Comparison of ENCODE assay signal across 22 cellular contexts in the genomic region with DNA sequence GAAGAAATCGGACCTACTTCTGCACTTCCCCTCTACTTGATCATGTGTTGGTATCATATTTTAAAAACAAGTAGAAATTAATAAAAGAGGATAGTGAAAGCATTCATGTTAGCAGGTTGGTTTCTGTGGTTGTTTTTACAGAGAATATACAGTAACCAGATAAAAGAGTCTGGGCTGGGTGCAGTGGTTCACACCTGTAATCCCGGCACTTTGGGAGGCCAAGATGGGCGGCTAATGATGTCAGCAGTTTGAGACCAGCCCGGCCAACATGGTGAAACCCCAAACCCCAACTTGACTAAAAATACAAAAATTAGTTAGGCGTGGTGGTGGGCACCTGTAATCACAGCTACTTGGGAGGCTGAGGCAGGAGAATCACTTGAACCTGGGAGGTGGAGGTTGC. TPM values are rescaled to one million over a fixed set of nuclear protein-coding genes. Genes with fewer than 3 reads are reported as not detected.
DNase-seq lines count a peak whose midpoint lies in the region; ATAC-seq and TF ChIP-seq lines count a peak whose summit lies in the region.
"Had no signal": no experiment of that assay in that cellular context is flagged by ENCODE, and none has a peak within 500 bp of the region (broad histone marks: within the 10 kb centered on the region; RNA-seq: fewer than 3 reads in every experiment).

No MANE protein-coding gene starts in this region.

- H3K27ac Mint-ChIP-seq in activated CD8-positive, alpha-beta T cell treated with anti-CD3 and anti-CD28 coated beads, Interleukin-2, amount 10 ng/mL, durations not matched to agents 7 days and 5 days, result no peak overlapping the region
- peak overlapping the region in 1 of 9 donors; percentile 62 for H3K27ac Mint-ChIP-seq in naive thymus-derived CD4-positive, alpha-beta T cell
- H3K27ac Mint-ChIP-seq: brain had no signal

- TF ChIP-seq POLR2A in gastroesophageal sphincter (IDR thresholded peaks at IDR 0.05), result no peak

- H3K9me3 ChIP-seq in naive thymus-derived CD4-positive, alpha-beta T cell (ENCODE audit: control insufficient read depth in 2 of 3, low read length in 3 of 3), result no peaks in the 10 kb centered on the region
- no peaks in the 10 kb centered on the region for H3K9me3 ChIP-seq in gastroesophageal sphincter
- H3K9me3 ChIP-seq: colonic mucosa, pancreas had no signal

- H3K27ac ChIP-seq in naive thymus-derived CD4-positive, alpha-beta T cell (ENCODE audit: low read depth, low read length), result no peak overlapping the region
- H3K27ac ChIP-seq in gastroesophageal sphincter, result no peak overlapping the region
- H3K27ac ChIP-seq: colonic mucosa, pancreas had no signal

- no peak overlapping the region for H3K4me3 Mint-ChIP-seq in activated CD8-positive, alpha-beta T cell treated with anti-CD3 and anti-CD28 coated beads, Interleukin-2, amount 10 ng/mL, durations not matched to agents 7 days and 5 days
- H3K4me3 Mint-ChIP-seq in naive thymus-derived CD4-positive, alpha-beta T cell, result peak overlapping the region in 5 of 10 donors; percentile 3 to 28 (median 11)
- H3K4me3 Mint-ChIP-seq: brain, naive B cell had no signal

- POLR2A ChIA-PET in activated CD8-positive, alpha-beta T cell treated with anti-CD3 and anti-CD28 coated beads, Interleukin-2, amount 10 ng/mL, durations not matched to agents 7 days and 5 days (lab: Charles Lee), result no interaction called here
- POLR2A ChIA-PET in naive thymus-derived CD4-positive, alpha-beta T cell (lab: Charles Lee), result no interaction called here

- WGBS in gastroesophageal sphincter (ENCODE audit: low coverage in 1 of 2), 2 donors, result 88 to 100% methylated on average over 1 to 5 of the region's 5 CpGs

- H3K4me1 ChIP-seq in naive thymus-derived CD4-positive, alpha-beta T cell (ENCODE audit: control insufficient read depth in 2 of 2, insufficient read depth in 2 of 2, low read length in 2 of 2), result peaks cover 0 to 12% of the 10 kb centered on the region in 2 donors
- peaks cover 0 to 7% (median 0%) of the 10 kb centered on the region in 3 donors for H3K4me1 ChIP-seq in gastroesophageal sphincter
- H3K4me1 ChIP-seq: colonic mucosa had no signal

- intact Hi-C loops in naive thymus-derived CD4-positive, alpha-beta T cell (cut with micrococcal nuclease), result loop anchor here in 1 of 2 donors (10.0 kb wide), 1 partner anchor 1296 kb away; no protein-coding TSS in a partner anchor
- intact Hi-C loops in posterior cingulate gyrus (cut with DNase I), result no loop called here

- H3K36me3 Mint-ChIP-seq in activated CD8-positive, alpha-beta T cell treated with anti-CD3 and anti-CD28 coated beads, Interleukin-2, amount 10 ng/mL, durations not matched to agents 7 days and 5 days (ENCODE audit: low read depth), result no peaks in the 10 kb centered on the region
- peaks cover 0 to 16% (median 6%) of the 10 kb centered on the region in 5 donors for H3K36me3 Mint-ChIP-seq in naive thymus-derived CD4-positive, alpha-beta T cell
- H3K36me3 Mint-ChIP-seq: naive B cell had no signal

- H3K4me3 ChIP-seq in GM12865 (ENCODE audit: low read depth, low read length) (no peak overlapping the region), gastroesophageal sphincter (no peak overlapping the region)
- H3K4me3 ChIP-seq in naive thymus-derived CD4-positive, alpha-beta T cell (ENCODE audit: low read length), result no peak overlapping the region
- H3K4me3 ChIP-seq: colonic mucosa, pancreas had no signal

- ATAC-seq in activated CD8-positive, alpha-beta T cell treated with anti-CD3 and anti-CD28 coated beads, Interleukin-2, amount 10 ng/mL, durations not matched to agents 7 days and 5 days, result peak; percentile 65
- peak; percentile 68 for ATAC-seq in naive thymus-derived CD4-positive, alpha-beta T cell
- ATAC-seq in gastroesophageal sphincter, result no peak
- ATAC-seq: pancreas, PC-3, sciatic nerve had no signal

- no peaks in the 10 kb centered on the region for H3K27me3 ChIP-seq in naive thymus-derived CD4-positive, alpha-beta T cell (ENCODE audit: control insufficient read depth in 2 of 2, insufficient read depth in 2 of 2, low read length in 2 of 2)
- no peaks in the 10 kb centered on the region for H3K27me3 ChIP-seq in gastroesophageal sphincter
- H3K27me3 ChIP-seq: colonic mucosa, pancreas had no signal

- TF ChIP-seq EP300 in gastroesophageal sphincter (IDR thresholded peaks at IDR 0.05), result no peak

- peaks cover 59% of the 10 kb centered on the region for H3K27me3 Mint-ChIP-seq in activated CD8-positive, alpha-beta T cell treated with anti-CD3 and anti-CD28 coated beads, Interleukin-2, amount 10 ng/mL, durations not matched to agents 7 days and 5 days (ENCODE audit: low read depth)
- peaks cover 0 to 44% (median 0%) of the 10 kb centered on the region in 5 donors for H3K27me3 Mint-ChIP-seq in naive thymus-derived CD4-positive, alpha-beta T cell
- H3K27me3 Mint-ChIP-seq: brain, naive B cell had no signal

- TF ChIP-seq CTCF in GM12865 (IDR thresholded peaks at IDR 0.05; ENCODE audit: insufficient read depth, low read depth, low read length, missing control alignments), result no peak
- no peak for TF ChIP-seq CTCF in gastroesophageal sphincter (IDR thresholded peaks at IDR 0.05)

- DNase-seq in activated gamma-delta T cell treated with Interleukin-2 at 50 U/mL for 16 hours (peak; percentile 15), activated gamma-delta T cell (lab: John Stamatoyannopoulos, UW) (no peak), GM12865 (ENCODE audit: low read depth) (peak; percentile 33), ecto neural progenitor cell (ENCODE audit: low spot score) (no peak), posterior cingulate gyrus (no peak)
- peak; percentile 54 for DNase-seq in activated CD8-positive, alpha-beta T cell treated with anti-CD3 and anti-CD28 coated beads, Interleukin-2, amount 10 ng/mL, durations not matched to agents 7 days and 5 days
- peak in 3 of 9 donors; percentile 5 to 12 (median 7) for DNase-seq in naive thymus-derived CD4-positive, alpha-beta T cell
- DNase-seq: colonic mucosa, DMS79 treated with DMSO at 0.1 percent for 48 hours, H7, KG1, mesenchymal stem cell, naive B cell, NCI-H1048, NCI-H1930, pancreas, PC-3, SHP77, trophoblast cell had no signal

- no peaks in the 10 kb centered on the region for H3K9me3 Mint-ChIP-seq in activated CD8-positive, alpha-beta T cell treated with anti-CD3 and anti-CD28 coated beads, Interleukin-2, amount 10 ng/mL, durations not matched to agents 7 days and 5 days (ENCODE audit: insufficient read depth)
- peaks cover 0 to 2% (median 0%) of the 10 kb centered on the region in 11 donors for H3K9me3 Mint-ChIP-seq in naive thymus-derived CD4-positive, alpha-beta T cell
- H3K9me3 Mint-ChIP-seq: naive B cell had no signal

- H3K36me3 ChIP-seq in naive thymus-derived CD4-positive, alpha-beta T cell (ENCODE audit: control insufficient read depth in 2 of 3, insufficient read depth in 3 of 3, low read length in 3 of 3), result no peaks in the 10 kb centered on the region
- H3K36me3 ChIP-seq in gastroesophageal sphincter, result no peaks in the 10 kb centered on the region
- H3K36me3 ChIP-seq: colonic mucosa, pancreas had no signal

- peaks cover 15% of the 10 kb centered on the region for H3K4me1 Mint-ChIP-seq in activated CD8-positive, alpha-beta T cell treated with anti-CD3 and anti-CD28 coated beads, Interleukin-2, amount 10 ng/mL, durations not matched to agents 7 days and 5 days (ENCODE audit: low read depth)
- peaks cover 16 to 35% (median 30%) of the 10 kb centered on the region in 7 donors for H3K4me1 Mint-ChIP-seq in naive thymus-derived CD4-positive, alpha-beta T cell
- H3K4me1 Mint-ChIP-seq: naive B cell had no signal

- CTCF ChIA-PET in activated CD8-positive, alpha-beta T cell treated with anti-CD3 and anti-CD28 coated beads, Interleukin-2, amount 10 ng/mL, durations not matched to agents 7 days and 5 days (lab: Charles Lee), result no interaction called here
- CTCF ChIA-PET in naive thymus-derived CD4-positive, alpha-beta T cell (lab: Charles Lee), result no interaction called here

RNA-seq across cellular contexts. Expression of a gene that starts 55.9 kb away (rescaled TPM):
- under 1 TPM; 0.08 to 0.37 TPM for total RNA-seq in activated CD8-positive, alpha-beta T cell treated with anti-CD3 and anti-CD28 coated beads, Interleukin-2, amount 10 ng/mL, durations not matched to agents 7 days and 5 days
- 10 to 100 TPM in 1 of 5 experiments, 1 to 10 TPM in 4; 1.6 to 12.6 (median 7.4) TPM for total RNA-seq in naive thymus-derived CD4-positive, alpha-beta T cell
- polyA plus RNA-seq in naive thymus-derived CD4-positive, alpha-beta T cell, result 1 to 10 TPM; 4.2 to 5.2 TPM
- total RNA-seq in gastroesophageal sphincter, result 10 to 100 TPM; 34.5 to 58.5 (median 42.6) TPM

Comparison
In these comparisons a context has a peak if more than half of its experiments do, and no peak if none do; other contexts are left out.
1. DNase-seq: peak in activated gamma-delta T cell treated with Interleukin-2 at 50 U/mL for 16 hours (single experiment), GM12865 (single experiment) and activated CD8-positive, alpha-beta T cell treated with anti-CD3 and anti-CD28 coated beads, Interleukin-2, amount 10 ng/mL, durations not matched to agents 7 days and 5 days (single experiment); none in activated gamma-delta T cell (single experiment), ecto neural progenitor cell (single experiment) and posterior cingulate gyrus (0 of 10).